8 cellular contexts compared by ENCODE assay signal in genomic region chr17:67993998-67994361, GRCh38. TPM values are rescaled to one million over a fixed set of nuclear protein-coding genes. Genes with fewer than 3 reads are reported as not detected.
DNase-seq lines count a peak whose midpoint lies in the region; ATAC-seq, FAIRE-seq and TF ChIP-seq lines count a peak whose summit lies in the region.

No MANE protein-coding gene starts in this region.

- H3K9me3 ChIP-seq in KOPT-K1 (ENCODE audit: insufficient read depth, low read length, poor library complexity, severe bottlenecking) (no peaks in the 10 kb centered on the region), GM12878 (replicated peaks; ENCODE audit: control insufficient read depth, insufficient read depth, low read length) (no peaks in the 10 kb centered on the region), thoracic aorta (no peaks in the 10 kb centered on the region)

- CTCF ChIA-PET in activated CD4-positive, alpha-beta T cell treated with anti-CD3 and anti-CD28 coated beads for 36 hours (lab: Charles Lee) = interaction anchor here (1.2 to 1.3 kb wide), 2 partner anchors 20 to 26 kb away, joined by 3 to 9 read pairs; no protein-coding TSS in a partner anchor
- CTCF ChIA-PET in GM12878 (lab: Yijun Ruan, JAX) = interaction anchor here (3.7 kb wide), 1 partner anchor 15 kb away, joined by 17 read pairs; no protein-coding TSS in a partner anchor

- BruUV-seq in GM12878 (replicated peaks; lab: Mats Ljungman, UMichigan) = no TSS peak

- peaks cover 0 to 3% of the 10 kb centered on the region in 2 experiments; a peak in 2 of 4 replicates for H3K27me3 ChIP-seq in GM12878 (replicated peaks in 1 of 2; ENCODE audit: control insufficient read depth in 2 of 2, insufficient read depth in 2 of 2, low read length in 1 of 2)
- H3K27me3 ChIP-seq in kidney epithelial cell (ENCODE audit: control insufficient read depth, insufficient read depth, low read length) = no peaks in the 10 kb centered on the region
- no peaks in the 10 kb centered on the region for H3K27me3 ChIP-seq in thoracic aorta (replicated peaks; ENCODE audit: insufficient read depth)

- H3K36me3 ChIP-seq in KOPT-K1 (ENCODE audit: insufficient read depth, low read length) = no peaks in the 10 kb centered on the region
- H3K36me3 ChIP-seq in GM12878 (ENCODE audit: control insufficient read depth in 2 of 2, insufficient read depth in 2 of 2, low read length in 1 of 2) = no peaks in the 10 kb centered on the region
- H3K36me3 ChIP-seq in kidney epithelial cell (ENCODE audit: control insufficient read depth, insufficient read depth, low read length) = no peaks in the 10 kb centered on the region
- no peaks in the 10 kb centered on the region for H3K36me3 ChIP-seq in thoracic aorta

- 13% methylated on average over 17 of the region's 21 CpGs for WGBS in GM12878 (ENCODE audit: insufficient coverage, insufficient replicate concordance, low lambda C conversion rate, missing lambda C conversion rate)

- H3K27ac ChIP-seq in KOPT-K1 (ENCODE audit: low read depth, low read length, poor library complexity, severe bottlenecking) = peak overlapping the region; percentile 47
- peak overlapping the region; percentile 48 for H3K27ac ChIP-seq in GM12878 (ENCODE audit: control insufficient read depth, insufficient read depth)
- H3K27ac ChIP-seq in thoracic aorta = peak overlapping the region; percentile 93 to 98

- peak overlapping the region; percentile 75 for H3K4me3 Mint-ChIP-seq in activated CD4-positive, alpha-beta T cell treated with anti-CD3 and anti-CD28 coated beads for 36 hours

- H3K79me2 ChIP-seq in GM12878 (ENCODE audit: control insufficient read depth, insufficient read depth, low read length) = no peaks in the 10 kb centered on the region

- H3K27me3 Mint-ChIP-seq in activated CD4-positive, alpha-beta T cell treated with anti-CD3 and anti-CD28 coated beads for 36 hours = peaks cover 13% of the 10 kb centered on the region

- POLR2A ChIA-PET in activated CD4-positive, alpha-beta T cell treated with anti-CD3 and anti-CD28 coated beads for 36 hours (lab: Charles Lee) = interaction anchor here (2.4 kb wide), 1 partner anchor 43 kb away, joined by 8 read pairs; no protein-coding TSS in a partner anchor
- POLR2A ChIA-PET in GM12878 (lab: Charles Lee) = no interaction called here

- peak overlapping the region; percentile 71; the same call in 1 of the 2 replicates for H3K9ac ChIP-seq in GM12878 (ENCODE audit: control insufficient read depth, insufficient read depth, low read length)

- H3K4me3 ChIP-seq in GM12878 = peak overlapping the region; percentile 77
- H3K4me3 ChIP-seq in kidney epithelial cell (ENCODE audit: low read depth, low read length) = peak overlapping the region; percentile 80
- peak overlapping the region; percentile 94 for H3K4me3 ChIP-seq in thoracic aorta

- TF ChIP-seq POLR2A in GM12878 (IDR thresholded peaks at IDR 0.05; ENCODE audit: low read depth, low read length) = no peak
- TF ChIP-seq POLR2A in erythroblast (IDR thresholded peaks at IDR 0.05; ENCODE audit: low read length) = no peak

- peaks cover 12% of the 10 kb centered on the region for H3K36me3 Mint-ChIP-seq in activated CD4-positive, alpha-beta T cell treated with anti-CD3 and anti-CD28 coated beads for 36 hours (ENCODE audit: low read depth)

- TF ChIP-seq RAD21 in GM12878 (IDR thresholded peaks at IDR 0.05; ENCODE audit: insufficient read depth, low read depth, low read length) = no peak

- no peak for DNase-seq in activated CD4-positive, alpha-beta T cell treated with anti-CD3 and anti-CD28 coated beads for 36 hours
- DNase-seq in activated CD4-positive, alpha-beta T cell treated with anti-CD3 and anti-CD28 coated beads for 4 hours = no peak
- DNase-seq in GM12878 (ENCODE audit: low read depth, low spot score) (no peak), kidney epithelial cell (ENCODE audit: low read depth) (no peak), thoracic aorta (ENCODE audit: low spot score) (no peak), erythroblast (lab: John Stamatoyannopoulos, UW) (no peak)

- SMC1A ChIA-PET in GM12878 (lab: Charles Lee; ENCODE audit: uncharacterized antibody, unreplicated experiment) = interaction anchor here (0.6 kb wide), 1 partner anchor 42 kb away, joined by 4 read pairs; the partner anchor contains the start of gene KPNA2

- H2AFZ ChIP-seq in GM12878 (ENCODE audit: control insufficient read depth, low read depth, low read length) = peak overlapping the region; percentile 78

- H3K9me3 Mint-ChIP-seq in activated CD4-positive, alpha-beta T cell treated with anti-CD3 and anti-CD28 coated beads for 36 hours (ENCODE audit: low read depth) = no peaks in the 10 kb centered on the region

- H3K4me1 Mint-ChIP-seq in activated CD4-positive, alpha-beta T cell treated with anti-CD3 and anti-CD28 coated beads for 36 hours = peaks cover 26% of the 10 kb centered on the region

- peaks cover 7% of the 10 kb centered on the region for H3K4me1 ChIP-seq in GM12878 (ENCODE audit: control insufficient read depth, insufficient read depth, low read length)
- peaks cover 13 to 25% of the 10 kb centered on the region in 2 donors for H3K4me1 ChIP-seq in thoracic aorta (ENCODE audit: control insufficient read depth in 1 of 2, low read depth in 2 of 2)

- RAD21 ChIA-PET in GM12878 (lab: Charles Lee; ENCODE audit: unreplicated experiment) = no interaction called here

- intact Hi-C loops in activated CD4-positive, alpha-beta T cell treated with anti-CD3 and anti-CD28 coated beads for 36 hours (cut with DNase I, micrococcal nuclease) = loop anchor here (1.0 to 10.0 kb wide), 11 partner anchors 17 to 1333 kb away; partner anchors contain the start of genes ABCA5 (in 1 of the 2), ARSG (in 1 of the 2), BPTF (in 1 of the 2) and KPNA2 (in 1 of the 2)
- intact Hi-C loops in GM12878 (cut with micrococcal nuclease; ENCODE audit: unreplicated experiment) = no loop called here

- H3K27ac Mint-ChIP-seq in activated CD4-positive, alpha-beta T cell treated with anti-CD3 and anti-CD28 coated beads for 36 hours = peak overlapping the region; percentile 84

- no peak for TF ChIP-seq CTCF in GM12878 (IDR thresholded peaks at IDR 0.05 in 2 of 3, conservative IDR thresholded peaks at IDR 0.05 in 1 of 3; ENCODE audit: control insufficient read depth in 2 of 3, extremely low read depth in 1 of 3, insufficient read depth in 1 of 3, low read depth in 3 of 3, low read length in 3 of 3)
- TF ChIP-seq CTCF in kidney epithelial cell (IDR thresholded peaks at IDR 0.05; ENCODE audit: insufficient read depth, low read length, poor library complexity, severe bottlenecking) = no peak
- no peak for TF ChIP-seq CTCF in thoracic aorta (IDR thresholded peaks at IDR 0.05)

- peak; percentile 3 for ATAC-seq in activated CD4-positive, alpha-beta T cell treated with anti-CD3 and anti-CD28 coated beads for 36 hours
- ATAC-seq in GM12878 (peak; percentile 25), thoracic aorta (ENCODE audit: insufficient number of reproducible peaks, low FRiP score, low read depth) (no peak), HG03095 (IDR thresholded peaks at IDR 0.05; ENCODE audit: unreplicated experiment) (no peak)

- no peak for FAIRE-seq in GM12878 (lab: Jason Lieb, UNC)

- no peak for TF ChIP-seq EP300 in GM12878 (IDR thresholded peaks at IDR 0.05; ENCODE audit: borderline replicate concordance in 1 of 2, control insufficient read depth in 1 of 2, low read depth in 2 of 2, low read length in 2 of 2)

- no peaks in the 10 kb centered on the region for H4K20me1 ChIP-seq in GM12878 (ENCODE audit: control insufficient read depth, insufficient read depth)

- H3K4me2 ChIP-seq in GM12878 (ENCODE audit: control insufficient read depth, insufficient read depth) = peak overlapping the region; percentile 40; the same call in 1 of the 2 replicates

- in situ Hi-C loops in GM12878 (cut with MboI) = no loop called here

RNA-seq across cellular contexts. Expression of gene C17orf58, which starts 2.3 kb away (rescaled TPM):
- 10 to 100 TPM; 19.4 to 23.7 TPM for total RNA-seq in activated CD4-positive, alpha-beta T cell treated with anti-CD3 and anti-CD28 coated beads for 36 hours
- 0.56 and 1.4 TPM in 2 replicates for total RNA-seq in GM12878 (2013; cell fraction: nucleolus; rRNA removed)
- total RNA-seq in GM12878 (2014; rRNA removed) (9.3 and 10.1 TPM in 2 replicates), GM12878 (2014; rRNA removed; fragmentation: Illumina TruSeq; extraction: Trizol) (4.6 and 5.6 TPM in 2 replicates), GM12878 (2021) (5.8 and 6.4 TPM in 2 replicates), kidney epithelial cell (10.4 and 14.7 TPM in 2 replicates), thoracic aorta (1 to 10 TPM; 7.3 to 7.5 TPM)
- polyA plus RNA-seq in GM12878 (2011; ENCODE audit: low read depth) = 5.2 TPM
- polyA plus RNA-seq in GM12878 (2011; rRNA removed) (6.6 and 7.1 TPM in 2 replicates), GM12878 (2014; fragmentation: Illumina TruSeq; extraction: Trizol) (5.9 TPM in 2 replicates), GM12878 (2014; fragmentation: Nextera tagmentation; extraction: Ambion mirVana) (1 to 10 TPM; 3.3 to 3.4 TPM), GM12878 (2014; rRNA removed) (7.0 and 8.1 TPM in 2 replicates), GM12878 (2016; fragmentation: Nextera tagmentation; extraction: Ambion mirVana) (10 to 100 TPM in 1 of 2 experiments, 1 to 10 TPM in 1; 9.4 to 12.3 TPM)
- polyA plus RNA-seq in GM12878 (2011; cell fraction: cytosol; rRNA removed) = 3.8 and 7.5 TPM in 2 replicates
- 2.9 and 4.0 TPM in 2 replicates for polyA plus RNA-seq in GM12878 (2011; cell fraction: nucleus; rRNA removed)
- polyA plus RNA-seq in GM12878 (2012) = 4.8 and 6.4 TPM in 2 replicates
- 3.5 and 4.0 TPM in 2 replicates for polyA minus RNA-seq in GM12878 (2011; rRNA and poly(A)+ RNA removed)
- 1.6 and 4.3 TPM in 2 replicates for polyA minus RNA-seq in GM12878 (2011; cell fraction: cytosol; rRNA and poly(A)+ RNA removed)
- 1.2 and 1.4 TPM in 2 replicates for polyA minus RNA-seq in GM12878 (2011; cell fraction: nucleus; rRNA and poly(A)+ RNA removed)

RNA-seq across cellular contexts. Expression of gene KPNA2, which starts 41.6 kb away (rescaled TPM):
- 100 to 1,000 TPM; 186 to 190 TPM for total RNA-seq in activated CD4-positive, alpha-beta T cell treated with anti-CD3 and anti-CD28 coated beads for 36 hours
- 26.9 and 31.7 TPM in 2 replicates for total RNA-seq in GM12878 (2013; cell fraction: nucleolus; rRNA removed)
- total RNA-seq in GM12878 (2014; rRNA removed) = 202 and 211 TPM in 2 replicates
- total RNA-seq in GM12878 (2014; rRNA removed; fragmentation: Illumina TruSeq; extraction: Trizol) = 244 and 260 TPM in 2 replicates
- 242 and 254 TPM in 2 replicates for total RNA-seq in GM12878 (2021)
- 88.2 TPM for polyA plus RNA-seq in GM12878 (2011; ENCODE audit: low read depth)
- polyA plus RNA-seq in GM12878 (2011; rRNA removed) = 201 and 232 TPM in 2 replicates
- 251 and 257 TPM in 2 replicates for polyA plus RNA-seq in GM12878 (2011; cell fraction: cytosol; rRNA removed)
- 136 and 222 TPM in 2 replicates for polyA plus RNA-seq in GM12878 (2011; cell fraction: nucleus; rRNA removed)
- polyA plus RNA-seq in GM12878 (2012) = 103 and 109 TPM in 2 replicates
- polyA plus RNA-seq in GM12878 (2014; fragmentation: Illumina TruSeq; extraction: Trizol) = 307 and 332 TPM in 2 replicates
- 100 to 1,000 TPM; 647 to 731 TPM for polyA plus RNA-seq in GM12878 (2014; fragmentation: Nextera tagmentation; extraction: Ambion mirVana)
- polyA plus RNA-seq in GM12878 (2014; rRNA removed) = 211 and 212 TPM in 2 replicates
- polyA plus RNA-seq in GM12878 (2016; fragmentation: Nextera tagmentation; extraction: Ambion mirVana) = 100 to 1,000 TPM; 567 to 584 TPM
- polyA minus RNA-seq in GM12878 (2011; rRNA and poly(A)+ RNA removed) = 333 and 392 TPM in 2 replicates
- 116 and 120 TPM in 2 replicates for polyA minus RNA-seq in GM12878 (2011; cell fraction: cytosol; rRNA and poly(A)+ RNA removed)
- polyA minus RNA-seq in GM12878 (2011; cell fraction: nucleus; rRNA and poly(A)+ RNA removed) = 62.3 and 107 TPM in 2 replicates
- total RNA-seq in kidney epithelial cell = 79.1 and 91.9 TPM in 2 replicates
- total RNA-seq in thoracic aorta = 10 to 100 TPM; 11.9 to 29.9 TPM

Comparison
In these comparisons a context has a peak if more than half of its experiments do, and no peak if none do; other contexts are left out.
1. ATAC-seq: peak in activated CD4-positive, alpha-beta T cell treated with anti-CD3 and anti-CD28 coated beads for 36 hours (single experiment) and GM12878 (single experiment); none in thoracic aorta (single experiment) and HG03095 (single experiment).
2. Peak in every context shown above with its lines, with median percentiles within 50 percentile points of each other: H3K27ac ChIP-seq and H3K4me3 ChIP-seq.